ENCODE assay signal across 29 cellular contexts in the genomic region with DNA sequence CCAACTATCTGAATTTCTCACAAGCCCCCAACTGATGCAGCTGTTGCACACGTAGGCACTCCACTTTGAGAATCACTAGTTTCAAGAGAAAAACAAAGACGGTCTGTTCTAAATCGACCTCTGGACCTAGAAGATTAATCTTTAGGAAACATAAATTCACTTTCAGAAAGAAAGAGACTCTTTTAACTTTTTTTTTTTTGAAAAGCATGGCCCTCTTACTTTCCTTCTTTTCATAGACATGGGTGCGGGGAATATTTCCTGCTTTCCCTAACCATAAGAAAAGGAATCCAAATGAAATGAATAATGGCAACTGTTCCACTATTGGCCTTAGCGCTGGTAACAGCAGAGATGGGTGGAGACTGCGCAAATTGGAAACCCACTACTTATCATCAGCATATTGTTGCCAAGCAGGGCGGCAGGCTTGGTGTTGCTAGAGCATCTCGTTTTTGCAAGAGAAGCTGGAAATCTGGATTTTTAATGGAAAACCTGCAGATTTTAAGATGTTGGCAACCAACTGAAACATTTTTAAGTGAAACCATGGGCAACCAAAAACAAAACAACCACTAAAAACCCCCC.
A peak's percentile ranks its signal among the peaks of the same experiment; 100 is the strongest.
DNase-seq lines count a peak whose midpoint lies in the region; ATAC-seq and TF ChIP-seq lines count a peak whose summit lies in the region.
"Had no signal": no experiment of that assay in that cellular context is flagged by ENCODE, and none has a peak within 500 bp of the region (broad histone marks: within the 10 kb centered on the region; RNA-seq: fewer than 3 reads in every experiment).

No MANE protein-coding gene starts in this region.

- peaks cover 24% of the 10 kb centered on the region for H3K4me1 ChIP-seq in stomach smooth muscle (ENCODE audit: control insufficient read depth, insufficient read depth, low read length)
- H3K4me1 ChIP-seq: foreskin keratinocyte had no signal

- H3K36me3 ChIP-seq in stomach smooth muscle (ENCODE audit: control insufficient read depth in 2 of 2, insufficient read depth in 2 of 2, low read length in 2 of 2) = no peaks in the 10 kb centered on the region
- H3K36me3 ChIP-seq: left lung, upper lobe of right lung, WERI-Rb-1 had no signal

- H3K27ac ChIP-seq in layer of hippocampus (ENCODE audit: low read depth, low read length) (peak overlapping the region; percentile 30), stomach smooth muscle (ENCODE audit: low read length) (peak overlapping the region; percentile 49)
- H3K27ac ChIP-seq: epithelial cell of prostate, foreskin keratinocyte, left lung, upper lobe of right lung, WERI-Rb-1 had no signal

- in situ Hi-C loops in SK-MEL-5 (cut with HindIII; ENCODE audit: low pct_unique_long_range_greater_than_20kb, low sequenced_read_pairs) = no loop called here

- no peak for TF ChIP-seq CTCF in fibroblast of the aortic adventitia (IDR thresholded peaks at IDR 0.05; ENCODE audit: insufficient read depth, low read length)

- H3K4me3 ChIP-seq in fibroblast of the aortic adventitia (ENCODE audit: low read depth, low read length) = no peak overlapping the region
- H3K4me3 ChIP-seq in stomach smooth muscle (ENCODE audit: low read length in 2 of 2) = no peak overlapping the region
- H3K4me3 ChIP-seq: left lung, upper lobe of right lung had no signal

- H3K9me3 ChIP-seq in stomach smooth muscle (ENCODE audit: control insufficient read depth in 2 of 2, low read length in 2 of 2) = no peaks in the 10 kb centered on the region
- H3K9me3 ChIP-seq: left lung, upper lobe of right lung had no signal

- no peak for ATAC-seq in GM19397 (IDR thresholded peaks at IDR 0.05; ENCODE audit: unreplicated experiment)
- ATAC-seq: activated naive CD8-positive, alpha-beta T cell treated with anti-CD3 and anti-CD28 coated beads, Interleukin-2, amount 50 U/mL, for 24 hours; foreskin keratinocyte; left lung; upper lobe of right lung had no signal

- H3K9ac ChIP-seq in stomach smooth muscle (ENCODE audit: low read length in 2 of 2) = no peak overlapping the region

- DNase-seq in SK-MEL-5 (ENCODE audit: low read depth, low spot score) (peak; percentile 87), fibroblast of the aortic adventitia (ENCODE audit: low read depth) (peak; percentile 48), NCI-H146 treated with DMSO at 0.1 percent for 48 hours (lab: John Stamatoyannopoulos, UW; ENCODE audit: unreplicated experiment) (no peak), H4 (ENCODE audit: low spot score) (no peak)
- no peak for DNase-seq in stimulated activated naive CD4-positive, alpha-beta T cell treated with Interleukin-2 at 50 U/mL for 16 hours (lab: John Stamatoyannopoulos, UW)
- DNase-seq: activated CD4-positive, alpha-beta T cell treated with anti-CD3 and anti-CD28 coated beads for 48 hours; activated gamma-delta T cell treated with Interleukin-2 at 50 U/mL for 16 hours; activated naive CD8-positive, alpha-beta T cell treated with anti-CD3 and anti-CD28 coated beads, Interleukin-2, amount 50 U/mL, for 24 hours; activated T-cell treated with anti-CD3 and anti-CD28 coated beads, Interleukin-2, amount 50 U/mL, for 24 hours; COR-L47; DMS53; effector CD4-positive, alpha-beta T cell; foreskin keratinocyte; H7; hippocampal formation; left lung; NCI-H1048; NCI-H1930; NCI-H526 treated with DMSO at 0.1 percent for 48 hours; SIG-M5; stimulated activated CD8-positive, alpha-beta memory T cell treated with anti-CD3 and anti-CD28 coated beads, Interleukin-4, amount 100 ng/mL, for 48 hours; SW 1271; T1000; upper lobe of right lung; WERI-Rb-1 had no signal

- H3K27me3 ChIP-seq in layer of hippocampus (ENCODE audit: control insufficient read depth, insufficient read depth, low read length) = no peaks in the 10 kb centered on the region
- H3K27me3 ChIP-seq in stomach smooth muscle (ENCODE audit: control insufficient read depth in 1 of 2, insufficient read depth in 2 of 2, low read length in 2 of 2) = no peaks in the 10 kb centered on the region
- H3K27me3 ChIP-seq: foreskin keratinocyte, upper lobe of right lung had no signal

Comparison
In these comparisons a context has a peak if more than half of its experiments do, and no peak if none do; other contexts are left out.
1. DNase-seq: peak in SK-MEL-5 (single experiment) and fibroblast of the aortic adventitia (single experiment); none in stimulated activated naive CD4-positive, alpha-beta T cell treated with Interleukin-2 at 50 U/mL for 16 hours (single experiment), NCI-H146 treated with DMSO at 0.1 percent for 48 hours (single experiment) and H4 (single experiment).